In the genomic region with DNA sequence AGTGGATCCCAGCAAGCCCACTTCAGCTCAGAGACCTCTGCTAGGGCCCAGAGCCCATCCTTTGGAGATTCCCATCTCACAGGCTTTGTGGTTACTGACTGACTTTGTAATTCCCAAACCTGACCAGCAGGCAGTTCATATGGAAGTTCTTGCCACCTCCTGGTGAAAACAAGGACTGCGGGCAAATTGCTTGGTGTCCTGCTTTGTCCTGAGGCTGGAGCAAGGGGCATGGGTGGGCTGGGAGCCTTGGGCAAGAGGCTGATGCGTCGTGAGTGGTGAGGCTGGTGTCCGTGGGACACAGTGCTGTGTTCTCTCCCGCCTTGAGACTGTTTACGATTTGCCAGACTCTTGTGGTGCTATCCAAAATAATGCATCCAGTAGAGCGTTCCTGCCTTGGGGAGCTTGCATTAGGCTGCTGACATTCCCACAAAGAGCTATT, we compare ENCODE assay signal across 9 cellular contexts.
DNase-seq lines count a peak whose midpoint lies in the region; ATAC-seq and TF ChIP-seq lines count a peak whose summit lies in the region.
"Had no signal": no experiment of that assay in that cellular context is flagged by ENCODE, and none has a peak within 500 bp of the region (broad histone marks: within the 10 kb centered on the region; RNA-seq: fewer than 3 reads in every experiment).

No MANE protein-coding gene starts in this region.

- H3K4me3 ChIP-seq in osteoblast (ENCODE audit: insufficient read depth, low read length): no peak overlapping the region

- peak; percentile 35 for TF ChIP-seq CTCF in CD4-positive, alpha-beta T cell (IDR thresholded peaks at IDR 0.05)
- TF ChIP-seq CTCF in RWPE1 (conservative IDR thresholded peaks at IDR 0.05; ENCODE audit: low read depth): peak; percentile 42
- TF ChIP-seq CTCF in osteoblast (IDR thresholded peaks at IDR 0.05; ENCODE audit: extremely low read depth, low read depth, low read length): peak; percentile 84

- no peak for DNase-seq in CD4-positive, alpha-beta T cell
- DNase-seq in RWPE1 (ENCODE audit: low spot score) (peak; percentile 72), fibroblast of gingiva (ENCODE audit: low read depth) (peak; percentile 69), osteoblast (ENCODE audit: insufficient read length, low spot score, missing footprints) (peak; percentile 91)
- DNase-seq: naive B cell had no signal

- H3K4me1 ChIP-seq in osteoblast (ENCODE audit: insufficient read depth, low read length): peaks cover 42% of the 10 kb centered on the region

- no peaks in the 10 kb centered on the region for H4K20me1 ChIP-seq in osteoblast (ENCODE audit: insufficient read depth, low read length)

- H3K27ac ChIP-seq in CD4-positive, alpha-beta T cell (ENCODE audit: low read depth, low read length): no peak overlapping the region
- H3K27ac ChIP-seq in RWPE1 (peak overlapping the region; percentile 100), osteoblast (ENCODE audit: low read depth, low read length) (peak overlapping the region; percentile 98)

- no peaks in the 10 kb centered on the region for H3K9me3 ChIP-seq in CD4-positive, alpha-beta T cell (ENCODE audit: control insufficient read depth, low read length)
- no peaks in the 10 kb centered on the region for H3K9me3 ChIP-seq in osteoblast (ENCODE audit: low read depth, low read length)

- H2AFZ ChIP-seq in osteoblast (ENCODE audit: low read length): peak overlapping the region; percentile 70

- peaks cover 54% of the 10 kb centered on the region for H3K4me1 Mint-ChIP-seq in CD4-positive, alpha-beta T cell (ENCODE audit: low read depth)

- no peaks in the 10 kb centered on the region for H3K79me2 ChIP-seq in osteoblast (ENCODE audit: insufficient read depth, low read length)

- no peak overlapping the region for H3K4me3 Mint-ChIP-seq in CD4-positive, alpha-beta T cell

- no peak for TF ChIP-seq EP300 in Ishikawa (IDR thresholded peaks at IDR 0.05; ENCODE audit: borderline replicate concordance)

- no peak overlapping the region for H3K4me2 ChIP-seq in osteoblast (ENCODE audit: insufficient read depth, low read length)

- ATAC-seq in CD4-positive, alpha-beta T cell (ENCODE audit: poor library complexity): no peak
- ATAC-seq in GM18517 (IDR thresholded peaks at IDR 0.05; ENCODE audit: unreplicated experiment) (no peak), HG03097 (IDR thresholded peaks at IDR 0.05; ENCODE audit: low FRiP score, unreplicated experiment) (no peak), HG03280 (IDR thresholded peaks at IDR 0.05; ENCODE audit: unreplicated experiment) (no peak)

- H3K27me3 ChIP-seq in CD4-positive, alpha-beta T cell (ENCODE audit: control insufficient read depth, insufficient read depth, low read length): no peaks in the 10 kb centered on the region
- H3K27me3 ChIP-seq in osteoblast (ENCODE audit: insufficient read depth, low read length): no peaks in the 10 kb centered on the region

- no peaks in the 10 kb centered on the region for H3K9me3 Mint-ChIP-seq in CD4-positive, alpha-beta T cell
- H3K9me3 Mint-ChIP-seq: naive B cell had no signal

- no peaks in the 10 kb centered on the region for H3K36me3 Mint-ChIP-seq in CD4-positive, alpha-beta T cell (ENCODE audit: low read depth)
- H3K36me3 Mint-ChIP-seq: naive B cell had no signal

- H3K36me3 ChIP-seq in osteoblast (ENCODE audit: insufficient read depth, low read length): no peaks in the 10 kb centered on the region

- TF ChIP-seq RAD21 in Ishikawa (IDR thresholded peaks at IDR 0.05; ENCODE audit: low read depth): peak; percentile 59

- no peaks in the 10 kb centered on the region for H3K27me3 Mint-ChIP-seq in CD4-positive, alpha-beta T cell

- intact Hi-C loops in CD4-positive, alpha-beta T cell (cut with DNase I, micrococcal nuclease): no loop called here

- H3K27ac Mint-ChIP-seq in CD4-positive, alpha-beta T cell: no peak overlapping the region

- CTCF ChIA-PET in CD4-positive, alpha-beta T cell (lab: Charles Lee): no interaction called here
- CTCF ChIA-PET in RWPE1 (lab: Yijun Ruan, JAX): interaction anchor here (0.5 to 3.5 kb wide), 6 partner anchors 40 to 154 kb away, joined by 3 to 20 read pairs (median 4); no protein-coding TSS in a partner anchor

- POLR2A ChIA-PET in CD4-positive, alpha-beta T cell (lab: Charles Lee): interaction anchor here (0.7 to 1.4 kb wide), 3 partner anchors 13 to 153 kb away, joined by 3 to 5 read pairs (median 3); no protein-coding TSS in a partner anchor
- POLR2A ChIA-PET in RWPE1 (lab: Yijun Ruan, JAX; ENCODE audit: low non-redundant PET): no interaction called here

TF ChIP-seq in Ishikawa, 13 proteins besides CTCF, POLR2A, EP300 and RAD21:
- TF ChIP-seq NFIC (IDR thresholded peaks at IDR 0.05) (no peak), CREB1 (IDR thresholded peaks at IDR 0.05; ENCODE audit: low read depth) (no peak), FOXM1 (IDR thresholded peaks at IDR 0.05; ENCODE audit: borderline replicate concordance, low read depth) (no peak)

Comparison
In these comparisons a context has a peak if more than half of its experiments do, and no peak if none do; other contexts are left out.
1. DNase-seq: peak in RWPE1 (single experiment), fibroblast of gingiva (single experiment) and osteoblast (single experiment); none in CD4-positive, alpha-beta T cell (0 of 10).
2. Peak in every context shown above with its lines, with median percentiles within 50 percentile points of each other: CTCF ChIP-seq.